ENCODE assay signal across 8 cellular contexts in the genomic region with DNA sequence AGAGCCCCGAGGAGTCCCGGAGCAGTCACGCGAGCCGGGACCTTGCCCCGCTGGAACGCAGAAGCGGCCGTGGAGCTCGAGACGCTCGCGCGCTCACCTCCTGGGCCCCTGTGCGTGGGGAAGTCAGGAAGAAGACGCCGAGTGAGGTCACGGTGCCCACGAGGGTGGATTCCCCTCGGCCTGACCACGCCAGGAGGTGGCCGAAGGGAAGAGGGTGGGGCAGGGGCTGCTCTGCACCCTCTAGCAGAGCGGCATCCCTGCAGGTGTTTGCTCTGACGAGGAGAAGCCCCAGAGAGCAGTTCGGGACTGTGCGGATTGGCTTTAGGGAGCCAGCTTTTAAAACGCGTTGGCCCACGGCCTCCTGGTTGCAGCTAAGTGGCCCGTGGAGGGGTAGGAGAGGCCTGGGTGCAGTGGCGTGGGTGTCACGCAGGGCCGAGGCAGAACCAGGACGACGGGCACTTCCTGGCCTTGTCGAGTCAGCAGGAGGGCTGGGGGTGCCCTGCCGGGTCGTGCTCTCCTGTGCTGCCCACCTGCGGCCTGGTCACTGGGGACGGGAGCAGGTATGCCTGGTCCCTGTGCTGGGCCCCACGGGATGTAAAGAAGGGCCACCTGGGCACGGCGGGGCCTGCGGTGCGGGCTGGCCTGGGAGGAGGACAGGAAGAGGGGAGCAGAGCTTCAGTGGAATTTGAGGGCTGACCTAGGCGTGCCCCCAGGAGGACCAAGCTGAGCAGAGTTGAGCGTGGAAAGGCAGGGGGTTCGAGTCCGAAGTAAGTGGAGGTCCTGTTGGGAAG. TPM values are rescaled to one million over a fixed set of nuclear protein-coding genes. Genes with fewer than 3 reads are reported as not detected.
A peak's percentile ranks its signal among the peaks of the same experiment; 100 is the strongest.
DNase-seq lines count a peak whose midpoint lies in the region; ATAC-seq, FAIRE-seq and TF ChIP-seq lines count a peak whose summit lies in the region.

No MANE protein-coding gene starts in this region.

- peak overlapping the region; percentile 50; the same call in 1 of the 2 replicates for H2BK12ac ChIP-seq in H1 (ENCODE audit: low read depth, low read length)

- H3K36me3 ChIP-seq in PC-9 (ENCODE audit: low read depth) (no peaks in the 10 kb centered on the region), H1 (ENCODE audit: control insufficient read depth in 2 of 4, insufficient read depth in 4 of 4, low read length in 3 of 4) (no peaks in the 10 kb centered on the region)

- peak; percentile 28 to 29 for DNase-seq in activated T-cell treated with anti-CD3 and anti-CD28 coated beads, Interleukin-2, amount 50 U/mL, for 72 hours
- no peak for DNase-seq in activated T-cell treated with anti-CD3 and anti-CD28 coated beads, Interleukin-2, amount 50 U/mL, for 48 hours
- no peak for DNase-seq in PC-9
- no peak for DNase-seq in H1 (ENCODE audit: low read depth in 1 of 2, low spot score in 2 of 2)
- peak in 2 of 10 donors; percentile 12 to 25 for DNase-seq in naive thymus-derived CD8-positive, alpha-beta T cell
- no peak for DNase-seq in cerebellar cortex (ENCODE audit: low spot score)
- no peak for DNase-seq in activated gamma-delta T cell (lab: John Stamatoyannopoulos, UW)
- DNase-seq in kidney tubule cell (ENCODE audit: low spot score), result no peak

- no peaks in the 10 kb centered on the region for H3K36me3 Mint-ChIP-seq in activated T-cell treated with anti-CD3 and anti-CD28 coated beads, Interleukin-2, amount 50 U/mL, for 72 hours (ENCODE audit: insufficient read depth in 2 of 2)
- peaks cover 0 to 5% (median 0%) of the 10 kb centered on the region in 3 donors for H3K36me3 Mint-ChIP-seq in naive thymus-derived CD8-positive, alpha-beta T cell

- no peak overlapping the region for H2AFZ ChIP-seq in PC-9
- H2AFZ ChIP-seq in H1 (ENCODE audit: low read length), result no peak overlapping the region

- H2AK5ac ChIP-seq in H1 (ENCODE audit: low read depth, low read length), result peak overlapping the region; percentile 94; the same call in 1 of the 2 replicates

- H3K79me2 ChIP-seq in PC-9 (ENCODE audit: low read depth) (peaks cover 57% of the 10 kb centered on the region), H1 (ENCODE audit: control insufficient read depth in 1 of 2, insufficient read depth in 2 of 2, low read length in 2 of 2) (peaks cover 14 to 35% of the 10 kb centered on the region in 2 experiments; a peak in 3 of 4 replicates)

- no peak overlapping the region for H3K23ac ChIP-seq in H1 (ENCODE audit: insufficient read length)

- peaks cover 44% of the 10 kb centered on the region for H3K4me1 Mint-ChIP-seq in activated T-cell treated with anti-CD3 and anti-CD28 coated beads, Interleukin-2, amount 50 U/mL, for 72 hours (ENCODE audit: low read depth)
- H3K4me1 Mint-ChIP-seq in naive thymus-derived CD8-positive, alpha-beta T cell, result peaks cover 16 to 40% (median 35%) of the 10 kb centered on the region in 4 donors

- H3K23me2 ChIP-seq in H1 (ENCODE audit: low read depth, low read length), result peaks cover 16% of the 10 kb centered on the region; the same call in 1 of the 2 replicates

- TF ChIP-seq POLR2A in H1 (IDR thresholded peaks at IDR 0.05; ENCODE audit: control extremely low read depth in 1 of 2, low read depth in 2 of 2, low read length in 2 of 2), result no peak; a peak in 1 of 3 replicates

- H3K4me3 Mint-ChIP-seq in activated T-cell treated with anti-CD3 and anti-CD28 coated beads, Interleukin-2, amount 50 U/mL, for 72 hours, result peak overlapping the region; percentile 88 to 92
- H3K4me3 Mint-ChIP-seq in naive thymus-derived CD8-positive, alpha-beta T cell, result peak overlapping the region; percentile 75 to 90 (median 82)

- H3K27ac ChIP-seq in PC-9 (peak overlapping the region; percentile 53), H1 (ENCODE audit: low read depth, low read length) (no peak overlapping the region)

- no peaks in the 10 kb centered on the region for H3K9me2 ChIP-seq in PC-9 (ENCODE audit: insufficient read depth)

- ATAC-seq in activated T-cell treated with anti-CD3 and anti-CD28 coated beads, Interleukin-2, amount 50 U/mL, for 72 hours (replicated peaks in 1 of 2), result peak in 1 of 2 donors; percentile 2
- no peak for ATAC-seq in naive thymus-derived CD8-positive, alpha-beta T cell

- peaks cover 15% of the 10 kb centered on the region for H3K79me1 ChIP-seq in H1 (ENCODE audit: low read depth, low read length)

- peaks cover 34% of the 10 kb centered on the region for H3K4me1 ChIP-seq in PC-9 (replicated peaks; ENCODE audit: insufficient read depth)
- peaks cover 0 to 21% (median 14%) of the 10 kb centered on the region in 4 experiments; a peak in 6 of 7 replicates for H3K4me1 ChIP-seq in H1 (replicated peaks in 1 of 4; ENCODE audit: control insufficient read depth in 3 of 4, insufficient read depth in 4 of 4, low read length in 3 of 4)

- peaks cover 28% of the 10 kb centered on the region for H4K20me1 ChIP-seq in PC-9 (ENCODE audit: insufficient read depth)
- peaks cover 8 to 22% of the 10 kb centered on the region in 2 experiments for H4K20me1 ChIP-seq in H1 (replicated peaks in 1 of 2; ENCODE audit: control insufficient read depth in 1 of 2, insufficient read depth in 2 of 2, low read length in 2 of 2)

- H4K8ac ChIP-seq in H1 (ENCODE audit: extremely low read depth, insufficient read depth, low read length), result peak overlapping the region; percentile 91; the same call in 1 of the 2 replicates

- no peaks in the 10 kb centered on the region for H3K9me3 ChIP-seq in PC-9 (ENCODE audit: insufficient read depth, low read depth)
- H3K9me3 ChIP-seq in H1 (ENCODE audit: insufficient read depth in 2 of 2, low read depth in 1 of 2, low read length in 1 of 2), result no peaks in the 10 kb centered on the region

- no peak overlapping the region for H3K27ac Mint-ChIP-seq in activated T-cell treated with anti-CD3 and anti-CD28 coated beads, Interleukin-2, amount 50 U/mL, for 72 hours
- H3K27ac Mint-ChIP-seq in naive thymus-derived CD8-positive, alpha-beta T cell, result peak overlapping the region in 9 of 10 donors; percentile 22 to 88 (median 74)

- no peak overlapping the region for H2BK20ac ChIP-seq in H1 (ENCODE audit: low read length)

- no peak overlapping the region; the same call in 1 of the 2 replicates for H2BK5ac ChIP-seq in H1 (ENCODE audit: low read depth, low read length)

- peaks cover 5% of the 10 kb centered on the region for H3K27me3 Mint-ChIP-seq in activated T-cell treated with anti-CD3 and anti-CD28 coated beads, Interleukin-2, amount 50 U/mL, for 72 hours (ENCODE audit: low read depth)
- no peaks in the 10 kb centered on the region for H3K27me3 Mint-ChIP-seq in naive thymus-derived CD8-positive, alpha-beta T cell

- no peak overlapping the region for H3K4ac ChIP-seq in H1 (replicated peaks; ENCODE audit: insufficient read length, low read depth, low read length)

- no peak overlapping the region for H2BK120ac ChIP-seq in H1 (replicated peaks; ENCODE audit: low read depth, low read length)

- CTCF ChIA-PET in PC-9 (lab: Charles Lee), result no interaction called here
- CTCF ChIA-PET in H1 (lab: Charles Lee; ENCODE audit: partially characterized antibody), result interaction anchor here (0.5 to 2.2 kb wide), 5 partner anchors 8 to 970 kb away, joined by 3 to 12 read pairs (median 6); no protein-coding TSS in a partner anchor

- FAIRE-seq in H1 (lab: Jason Lieb, UNC), result no peak

- H4K91ac ChIP-seq in H1 (replicated peaks; ENCODE audit: insufficient read length, low read length), result peak overlapping the region; percentile 61

- WGBS in H1 (ENCODE audit: extremely low coverage in 1 of 2, insufficient coverage in 1 of 2, insufficient read length in 1 of 2, insufficient replicate concordance in 2 of 2, low coverage in 1 of 2, low lambda C conversion rate in 2 of 2, missing lambda C conversion rate in 1 of 2), 2 experiments, result 20% methylated on average over 43 of the region's 49 CpGs; no CpG with 5 or more reads in 1 of the 2 experiments

- H3K9me3 Mint-ChIP-seq in activated T-cell treated with anti-CD3 and anti-CD28 coated beads, Interleukin-2, amount 50 U/mL, for 72 hours, result no peaks in the 10 kb centered on the region
- H3K9me3 Mint-ChIP-seq in naive thymus-derived CD8-positive, alpha-beta T cell, result no peaks in the 10 kb centered on the region

- peak overlapping the region; percentile 73 for H3K56ac ChIP-seq in H1 (replicated peaks; ENCODE audit: insufficient read length, low read depth, low read length)

- H3K14ac ChIP-seq in H1 (ENCODE audit: insufficient read length), result no peak overlapping the region

- peak overlapping the region; percentile 44 to 95 (median 74) for H3K9ac ChIP-seq in H1 (replicated peaks in 1 of 4; ENCODE audit: extremely low read depth in 1 of 4, low read depth in 3 of 4, low read length in 3 of 4)

- H3K4me2 ChIP-seq in PC-9 (peak overlapping the region; percentile 89), H1 (ENCODE audit: insufficient read depth in 1 of 2, low read depth in 2 of 2, low read length in 2 of 2) (peak overlapping the region; percentile 75 to 98)

- H3K18ac ChIP-seq in H1 (ENCODE audit: extremely low read depth, low read length), result peak overlapping the region; percentile 71

- no peak for TF ChIP-seq RAD21 in H1 (IDR thresholded peaks at IDR 0.05 in 1 of 2, conservative IDR thresholded peaks at IDR 0.05 in 1 of 2; ENCODE audit: low read depth in 2 of 2, low read length in 2 of 2)

- no TSS peak for BruUV-seq in PC-9 (replicated peaks; lab: Mats Ljungman, UMichigan)

- TF ChIP-seq EP300 in H1 (IDR thresholded peaks at IDR 0.05; ENCODE audit: borderline replicate concordance in 1 of 2, low read depth in 2 of 2, low read length in 2 of 2), result no peak

- intact Hi-C loops in PC-9 (cut with micrococcal nuclease; ENCODE audit: unreplicated experiment), result no loop called here

- H2BK15ac ChIP-seq in H1 (ENCODE audit: low read length), result no peak overlapping the region; the same call in 1 of the 2 replicates

- POLR2A ChIA-PET in PC-9 (lab: Charles Lee; ENCODE audit: unreplicated experiment) (no interaction called here), H1 (lab: Charles Lee; ENCODE audit: partially characterized antibody) (interaction anchor here (0.7 to 3.6 kb wide), 11 partner anchors 10 to 61 kb away, joined by 3 to 41 read pairs (median 3); a partner anchor contains a TSS)
- POLR2A ChIA-PET in naive thymus-derived CD8-positive, alpha-beta T cell (lab: Charles Lee), result interaction anchor here (0.5 to 2.3 kb wide), 8 partner anchors 8 to 589 kb away, joined by 3 to 15 read pairs (median 4); no protein-coding TSS in a partner anchor

- no peak overlapping the region for H4K5ac ChIP-seq in H1 (ENCODE audit: insufficient read length, low read depth, low read length)

- H3K27me3 ChIP-seq in PC-9 (ENCODE audit: insufficient read depth, low read depth), result no peaks in the 10 kb centered on the region
- H3K27me3 ChIP-seq in H1 (replicated peaks in 1 of 4; ENCODE audit: control insufficient read depth in 3 of 4, extremely low read depth in 1 of 4, insufficient read depth in 3 of 4, low read length in 3 of 4), result peaks cover 0 to 10% (median 7%) of the 10 kb centered on the region in 4 experiments; a peak in 4 of 7 replicates

- H3F3A ChIP-seq in PC-9 (ENCODE audit: insufficient read depth, low read depth), result peaks cover 16% of the 10 kb centered on the region

- no peak for TF ChIP-seq CTCF in PC-9 (conservative IDR thresholded peaks at IDR 0.05)
- TF ChIP-seq CTCF in H1 (IDR thresholded peaks at IDR 0.05; ENCODE audit: control extremely low read depth in 1 of 3, insufficient read depth in 1 of 3, low read depth in 1 of 3, low read length in 3 of 3), result no peak

- H3K4me3 ChIP-seq in PC-9, result peak overlapping the region; percentile 71
- peak overlapping the region; percentile 60 to 90 (median 80) for H3K4me3 ChIP-seq in H1 (ENCODE audit: extremely low read depth in 1 of 4, insufficient read depth in 2 of 4, low read depth in 3 of 4, low read length in 4 of 4)

RNA-seq across cellular contexts. Expression of a gene that starts 1.0 kb away (rescaled TPM):
- total RNA-seq in activated T-cell treated with anti-CD3 and anti-CD28 coated beads, Interleukin-2, amount 50 U/mL, for 72 hours, result 10 to 100 TPM; 87.9 to 99.5 TPM
- total RNA-seq in PC-9 (2021), result 175 and 189 TPM in 2 replicates
- 112 and 116 TPM in 2 replicates for total RNA-seq in H1 (2021; fragmentation: NEBNext Ultra II Directional; extraction: Animal tissue kit (Norgen Biotek cat#: 25700))
- polyA plus RNA-seq in H1 (2011; rRNA removed), result 78.0 and 98.0 TPM in 2 replicates
- polyA plus RNA-seq in H1 (2011; cell fraction: cytosol; rRNA removed), result 101 TPM
- polyA plus RNA-seq in H1 (2011; cell fraction: nucleus; rRNA removed), result 89.3 TPM
- polyA plus RNA-seq in H1 (2012, experiment 1 of 2), result 67.6 to 101 TPM (median 96.1 TPM) in 4 replicates
- polyA plus RNA-seq in H1 (2012, experiment 2 of 2), result 57.4 TPM
- polyA plus RNA-seq in H1 (2013, experiment 1 of 2), result 51.4 TPM
- 46.9 TPM for polyA plus RNA-seq in H1 (2013, experiment 2 of 2)
- 109 and 120 TPM in 2 replicates for polyA minus RNA-seq in H1 (2011; rRNA and poly(A)+ RNA removed)
- 67.0 TPM for polyA minus RNA-seq in H1 (2011; cell fraction: cytosol; rRNA and poly(A)+ RNA removed)
- 33.6 TPM for polyA minus RNA-seq in H1 (2011; cell fraction: nucleus; rRNA and poly(A)+ RNA removed)
- 10 to 100 TPM; 56.3 to 60.6 TPM for total RNA-seq in naive thymus-derived CD8-positive, alpha-beta T cell
- polyA plus RNA-seq in naive thymus-derived CD8-positive, alpha-beta T cell, result 10 to 100 TPM; 27.1 to 36.0 (median 29.6) TPM

RNA-seq across cellular contexts. Expression of a gene that starts 56.2 kb away (rescaled TPM):
- 10 to 100 TPM; 30.7 to 32.3 TPM for total RNA-seq in activated T-cell treated with anti-CD3 and anti-CD28 coated beads, Interleukin-2, amount 50 U/mL, for 72 hours
- 88.5 and 136 TPM in 2 replicates for total RNA-seq in PC-9 (2021)
- 53.8 and 54.5 TPM in 2 replicates for total RNA-seq in H1 (2021; fragmentation: NEBNext Ultra II Directional; extraction: Animal tissue kit (Norgen Biotek cat#: 25700))
- polyA plus RNA-seq in H1 (2011; rRNA removed), result 63.1 and 64.1 TPM in 2 replicates
- polyA plus RNA-seq in H1 (2011; cell fraction: cytosol; rRNA removed), result 51.1 TPM
- polyA plus RNA-seq in H1 (2011; cell fraction: nucleus; rRNA removed), result 43.7 TPM
- 74.6 to 90.9 TPM (median 78.1 TPM) in 4 replicates for polyA plus RNA-seq in H1 (2012, experiment 1 of 2)
- polyA plus RNA-seq in H1 (2012, experiment 2 of 2), result 68.8 TPM
- polyA plus RNA-seq in H1 (2013, experiment 1 of 2), result 121 TPM
- polyA plus RNA-seq in H1 (2013, experiment 2 of 2), result 128 TPM
- 31.5 and 33.0 TPM in 2 replicates for polyA minus RNA-seq in H1 (2011; rRNA and poly(A)+ RNA removed)
- 17.4 TPM for polyA minus RNA-seq in H1 (2011; cell fraction: cytosol; rRNA and poly(A)+ RNA removed)
- 15.0 TPM for polyA minus RNA-seq in H1 (2011; cell fraction: nucleus; rRNA and poly(A)+ RNA removed)
- 10 to 100 TPM; 30.7 to 33.1 TPM for total RNA-seq in naive thymus-derived CD8-positive, alpha-beta T cell
- 10 to 100 TPM; 54.9 to 67.4 (median 62.7) TPM for polyA plus RNA-seq in naive thymus-derived CD8-positive, alpha-beta T cell

Comparison
In these comparisons a context has a peak if more than half of its experiments do, and no peak if none do; other contexts are left out.
1. DNase-seq: peak in activated T-cell treated with anti-CD3 and anti-CD28 coated beads, Interleukin-2, amount 50 U/mL, for 72 hours (2 of 2); none in activated T-cell treated with anti-CD3 and anti-CD28 coated beads, Interleukin-2, amount 50 U/mL, for 48 hours (0 of 2), PC-9 (0 of 2), H1 (0 of 2), cerebellar cortex (single experiment), activated gamma-delta T cell (single experiment) and kidney tubule cell (single experiment).